Comparison of ENCODE assay signal across 8 cellular contexts in the genomic region with DNA sequence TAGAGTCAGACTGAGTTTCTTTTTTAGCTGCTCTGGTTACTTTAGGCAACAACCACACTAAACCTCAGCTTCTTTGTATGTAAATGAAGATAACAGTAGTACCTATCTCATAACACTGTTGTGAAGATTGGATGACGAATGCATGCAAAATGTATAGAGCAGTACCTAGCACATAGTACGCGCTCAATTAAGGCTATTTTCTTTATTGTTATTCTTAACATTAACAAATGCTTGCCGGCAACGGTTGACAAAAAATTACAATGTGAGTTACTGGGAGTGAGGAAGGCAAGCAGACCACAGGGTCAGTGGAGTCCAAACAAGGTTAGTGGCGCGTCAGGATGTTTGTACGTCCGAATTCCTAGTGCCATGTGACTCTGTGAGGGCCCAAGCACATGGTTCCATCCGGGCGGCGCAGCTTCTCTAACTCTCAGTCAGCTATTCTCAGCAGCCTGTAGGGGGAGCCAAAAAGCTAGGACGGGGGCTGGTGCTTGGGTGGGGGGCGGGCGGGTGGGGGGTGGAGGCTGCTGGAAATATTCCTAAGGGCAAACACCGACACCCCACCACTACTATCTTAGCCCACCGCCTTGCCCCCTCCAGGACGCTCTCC. TPM values are rescaled to one million over a fixed set of nuclear protein-coding genes. Genes with fewer than 3 reads are reported as not detected.
A peak's percentile ranks its signal among the peaks of the same experiment; 100 is the strongest.
DNase-seq lines count a peak whose midpoint lies in the region; ATAC-seq and TF ChIP-seq lines count a peak whose summit lies in the region.

No MANE protein-coding gene starts in this region.

- peak overlapping the region; percentile 56 for H2AFZ ChIP-seq in neural cell (ENCODE audit: low read depth, low read length)

- H3K36me3 ChIP-seq in colonic mucosa (no peaks in the 10 kb centered on the region), neural cell (ENCODE audit: insufficient read depth, low read length) (no peaks in the 10 kb centered on the region)

- H3K27me3 ChIP-seq in colonic mucosa (no peaks in the 10 kb centered on the region), neural cell (ENCODE audit: insufficient read depth, low read depth, low read length) (no peaks in the 10 kb centered on the region)

- H3K9ac ChIP-seq in colonic mucosa (ENCODE audit: low read depth in 2 of 2, low read length in 2 of 2) (no peak overlapping the region), neural cell (ENCODE audit: low read length) (peak overlapping the region; percentile 87)

- no peak for TF ChIP-seq EP300 in neural cell (conservative IDR thresholded peaks at IDR 0.05; ENCODE audit: poor library complexity, severe bottlenecking)

- no peaks in the 10 kb centered on the region for H3K9me3 ChIP-seq in colonic mucosa
- no peaks in the 10 kb centered on the region for H3K9me3 ChIP-seq in neural cell (ENCODE audit: low read length)

- peaks cover 27% of the 10 kb centered on the region for H3K79me2 ChIP-seq in neural cell (replicated peaks; ENCODE audit: insufficient read depth, low read length)

- H3K27ac ChIP-seq in colonic mucosa: no peak overlapping the region
- peak overlapping the region; percentile 88 for H3K27ac ChIP-seq in neural cell (ENCODE audit: low read length)

- no peaks in the 10 kb centered on the region for H4K20me1 ChIP-seq in neural cell (ENCODE audit: insufficient read depth)

- H3K4me1 ChIP-seq in colonic mucosa: no peaks in the 10 kb centered on the region

- no peak overlapping the region for H3K4me2 ChIP-seq in neural cell (ENCODE audit: low read length)

- intact Hi-C loops in colonic mucosa (cut with DNase I): no loop called here

- no peaks in the 10 kb centered on the region for H3K9me2 ChIP-seq in neural cell (ENCODE audit: insufficient read depth, low read length)

- no peaks in the 10 kb centered on the region for H3F3A ChIP-seq in neural cell (ENCODE audit: insufficient read depth, low read length, poor library complexity, severe bottlenecking)

- peak overlapping the region; percentile 38 for H3K4me3 ChIP-seq in colonic mucosa
- H3K4me3 ChIP-seq in neural cell (ENCODE audit: low read length): peak overlapping the region; percentile 79

- TF ChIP-seq CTCF in colonic mucosa (IDR thresholded peaks at IDR 0.05) (peak; percentile 32), neural cell (IDR thresholded peaks at IDR 0.05; ENCODE audit: poor library complexity, severe bottlenecking) (peak; percentile 41)

- DNase-seq in NCI-H2171 treated with DMSO at 0.1 percent for 48 hours (lab: John Stamatoyannopoulos, UW) (peak; percentile 86), colonic mucosa (no peak)
- no peak for DNase-seq in stimulated activated CD4-positive, alpha-beta T cell treated with anti-CD3 and anti-CD28 coated beads, Interleukin-12 subunit alpha, Interleukin-12 subunit beta, amount 100 ng/mL, for 4 hours

- ATAC-seq in GM19372 (IDR thresholded peaks at IDR 0.05; ENCODE audit: low read depth, unreplicated experiment) (peak; percentile 18), HG02623 (IDR thresholded peaks at IDR 0.05; ENCODE audit: unreplicated experiment) (no peak), HG03108 (IDR thresholded peaks at IDR 0.05; ENCODE audit: unreplicated experiment) (no peak), HG03175 (IDR thresholded peaks at IDR 0.05; ENCODE audit: unreplicated experiment) (no peak)

- no peak for TF ChIP-seq RAD21 in neural cell (conservative IDR thresholded peaks at IDR 0.05)

TF ChIP-seq in neural cell, 6 proteins besides CTCF, POLR2A, EP300 and RAD21:
- TF ChIP-seq EZH2 (IDR thresholded peaks at IDR 0.05; ENCODE audit: borderline replicate concordance, insufficient read depth, low read length, poor library complexity, severe bottlenecking) (no peak), POLR2AphosphoS5 (IDR thresholded peaks at IDR 0.05) (no peak), TAF1 (IDR thresholded peaks at IDR 0.05; ENCODE audit: low read depth) (no peak), SMC3 (conservative IDR thresholded peaks at IDR 0.05; ENCODE audit: poor library complexity) (no peak), MXI1 (conservative IDR thresholded peaks at IDR 0.05; ENCODE audit: poor library complexity, severe bottlenecking) (peak; percentile 42)
- TF ChIP-seq, protein P1, sequence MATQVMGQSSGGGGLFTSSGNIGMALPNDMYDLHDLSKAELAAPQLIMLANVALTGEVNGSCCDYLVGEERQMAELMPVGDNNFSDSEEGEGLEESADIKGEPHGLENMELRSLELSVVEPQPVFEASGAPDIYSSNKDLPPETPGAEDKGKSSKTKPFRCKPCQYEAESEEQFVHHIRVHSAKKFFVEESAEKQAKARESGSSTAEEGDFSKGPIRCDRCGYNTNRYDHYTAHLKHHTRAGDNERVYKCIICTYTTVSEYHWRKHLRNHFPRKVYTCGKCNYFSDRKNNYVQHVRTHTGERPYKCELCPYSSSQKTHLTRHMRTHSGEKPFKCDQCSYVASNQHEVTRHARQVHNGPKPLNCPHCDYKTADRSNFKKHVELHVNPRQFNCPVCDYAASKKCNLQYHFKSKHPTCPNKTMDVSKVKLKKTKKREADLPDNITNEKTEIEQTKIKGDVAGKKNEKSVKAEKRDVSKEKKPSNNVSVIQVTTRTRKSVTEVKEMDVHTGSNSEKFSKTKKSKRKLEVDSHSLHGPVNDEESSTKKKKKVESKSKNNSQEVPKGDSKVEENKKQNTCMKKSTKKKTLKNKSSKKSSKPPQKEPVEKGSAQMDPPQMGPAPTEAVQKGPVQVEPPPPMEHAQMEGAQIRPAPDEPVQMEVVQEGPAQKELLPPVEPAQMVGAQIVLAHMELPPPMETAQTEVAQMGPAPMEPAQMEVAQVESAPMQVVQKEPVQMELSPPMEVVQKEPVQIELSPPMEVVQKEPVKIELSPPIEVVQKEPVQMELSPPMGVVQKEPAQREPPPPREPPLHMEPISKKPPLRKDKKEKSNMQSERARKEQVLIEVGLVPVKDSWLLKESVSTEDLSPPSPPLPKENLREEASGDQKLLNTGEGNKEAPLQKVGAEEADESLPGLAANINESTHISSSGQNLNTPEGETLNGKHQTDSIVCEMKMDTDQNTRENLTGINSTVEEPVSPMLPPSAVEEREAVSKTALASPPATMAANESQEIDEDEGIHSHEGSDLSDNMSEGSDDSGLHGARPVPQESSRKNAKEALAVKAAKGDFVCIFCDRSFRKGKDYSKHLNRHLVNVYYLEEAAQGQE (IDR thresholded peaks at IDR 0.05; ENCODE audit: borderline replicate concordance): no peak
TF ChIP-seq in neural cell: peak in this region for 1.

RNA-seq across cellular contexts. Expression of a gene that starts 0.8 kb away (rescaled TPM):
- total RNA-seq in colonic mucosa: under 1 TPM; 0.66 to 0.72 TPM
- 5.4 and 6.9 TPM in 2 replicates for polyA plus RNA-seq in neural cell
- 8.9 and 9.0 TPM in 2 replicates for polyA minus RNA-seq in neural cell
